Comparison of ENCODE assay signal across 1 cellular context in the genomic region with DNA sequence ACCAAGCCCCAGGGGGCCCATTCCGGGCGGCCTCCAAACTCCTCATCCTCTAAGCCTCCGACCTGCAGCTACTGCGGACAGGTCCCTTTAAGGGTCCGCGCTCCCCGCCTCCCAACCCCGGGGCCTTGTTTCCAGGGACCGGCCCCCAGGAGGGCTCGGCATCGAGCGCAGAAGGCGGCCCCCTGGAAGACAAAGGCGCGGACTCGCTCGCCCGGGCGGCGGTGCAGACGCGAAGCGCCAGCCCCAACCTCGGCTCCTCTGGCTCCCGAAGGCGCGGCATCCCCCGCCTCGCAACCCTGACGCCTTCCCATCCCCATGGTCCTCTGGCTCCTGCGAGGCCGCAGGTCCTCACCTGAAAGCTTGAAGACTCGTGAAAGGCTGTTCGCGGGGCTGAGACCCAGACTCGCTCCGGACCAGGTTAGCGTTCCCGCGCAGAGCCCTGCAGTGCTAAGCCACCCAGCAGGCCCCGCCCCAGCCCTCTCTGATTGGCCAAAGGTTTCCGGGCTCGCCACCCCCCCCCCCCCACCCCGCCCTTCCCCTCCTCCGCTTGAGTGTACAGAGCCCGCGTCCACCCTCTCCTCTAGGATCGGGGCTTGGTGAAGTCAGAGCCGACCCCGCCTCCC.
TF ChIP-seq lines count a peak whose summit lies in the region.

A gene (minus strand): TSS at position 426 of the 623 bp plus-strand sequence.

TF ChIP-seq in HEK293, 187 proteins besides CTCF, POLR2A, EP300 and RAD21 (continued from another document):
- TF ChIP-seq PRDM1 (tag by site-specific recombination; IDR thresholded peaks at IDR 0.05) = no peak
- no peak for TF ChIP-seq ZNF311 (tag by site-specific recombination; IDR thresholded peaks at IDR 0.05; ENCODE audit: borderline replicate concordance)
- TF ChIP-seq ZBTB48 (tag by site-specific recombination; IDR thresholded peaks at IDR 0.05) = peak; percentile 60
- peak; percentile 69 for TF ChIP-seq ZBTB8A (tag by site-specific recombination; IDR thresholded peaks at IDR 0.05)
